8 cellular contexts compared by ENCODE assay signal in genomic region chr11:108154591-108154990, GRCh38.
"Had no signal": no experiment of that assay in that cellular context is flagged by ENCODE, and none has a peak within 500 bp of the region (broad histone marks: within the 10 kb centered on the region; RNA-seq: fewer than 3 reads in every experiment).

No MANE protein-coding gene starts in this region.

- H3K27ac ChIP-seq: GM23248, KMS-11 had no signal

- H3K4me3 ChIP-seq: GM23248, HAP-1 had no signal

- H3K9me3 ChIP-seq: HAP-1 had no signal

- DNase-seq: GM23248, GOT3, H7, IMR-90, KBM-7 had no signal

- ATAC-seq: HCT116 had no signal

- H3K4me1 ChIP-seq: HAP-1 had no signal
